ENCODE assay signal across 16 cellular contexts in the genomic region with DNA sequence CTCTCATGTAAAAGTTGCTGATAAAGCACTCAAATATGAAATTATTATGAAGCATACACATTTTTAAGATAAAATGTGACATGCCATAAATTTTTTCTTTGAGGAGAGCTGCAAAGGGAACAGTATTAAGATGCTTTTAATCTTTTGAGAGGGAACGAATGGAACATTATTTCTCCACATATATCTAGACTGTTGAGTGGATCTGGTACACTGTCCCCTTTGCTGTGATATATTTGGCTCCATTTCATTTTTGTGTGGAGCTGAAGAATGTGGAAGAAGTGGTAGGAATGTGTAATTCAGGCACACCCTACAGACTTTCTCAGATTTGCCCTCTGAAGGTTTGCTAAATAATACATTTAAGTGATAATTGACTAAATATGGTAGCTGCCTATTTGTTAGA. TPM values are rescaled to one million over a fixed set of nuclear protein-coding genes. Genes with fewer than 3 reads are reported as not detected.
DNase-seq lines count a peak whose midpoint lies in the region; ATAC-seq and TF ChIP-seq lines count a peak whose summit lies in the region.
"Had no signal": no experiment of that assay in that cellular context is flagged by ENCODE, and none has a peak within 500 bp of the region (broad histone marks: within the 10 kb centered on the region; RNA-seq: fewer than 3 reads in every experiment).

No MANE protein-coding gene starts in this region.

- no peak overlapping the region for H3K9ac ChIP-seq in MM.1S (ENCODE audit: low read length)

- H3K9me2 ChIP-seq in MM.1S (replicated peaks; ENCODE audit: insufficient read depth, low read length), result no peaks in the 10 kb centered on the region

- H3K4me1 Mint-ChIP-seq in osteocyte (ENCODE audit: unreplicated experiment), result peaks cover 28% of the 10 kb centered on the region
- peaks cover 3 to 18% of the 10 kb centered on the region in 2 donors for H3K4me1 Mint-ChIP-seq in effector memory CD8-positive, alpha-beta T cell (ENCODE audit: low read depth in 2 of 2)

- no peaks in the 10 kb centered on the region for H3K9me3 ChIP-seq in MM.1S (replicated peaks; ENCODE audit: insufficient read depth, low read length)
- H3K9me3 ChIP-seq: pancreas had no signal

- H3K27me3 Mint-ChIP-seq in osteocyte (ENCODE audit: unreplicated experiment), result no peaks in the 10 kb centered on the region
- no peaks in the 10 kb centered on the region for H3K27me3 Mint-ChIP-seq in effector memory CD8-positive, alpha-beta T cell
- H3K27me3 Mint-ChIP-seq: CD4-positive, CD25-positive, alpha-beta regulatory T cell had no signal

- peak overlapping the region; percentile 16; the same call in 1 of the 2 replicates for H3K4me2 ChIP-seq in MM.1S (ENCODE audit: low read depth, low read length)

- H3K27ac Mint-ChIP-seq in osteocyte (ENCODE audit: unreplicated experiment), result no peak overlapping the region
- no peak overlapping the region for H3K27ac Mint-ChIP-seq in effector memory CD8-positive, alpha-beta T cell

- no peak overlapping the region for H3K4me3 ChIP-seq in AG09309 (ENCODE audit: control insufficient read depth, low read depth, low read length)
- no peak overlapping the region for H3K4me3 ChIP-seq in MM.1S (ENCODE audit: low read length)
- H3K4me3 ChIP-seq in epithelial cell of proximal tubule (ENCODE audit: low read depth, low read length), result no peak overlapping the region
- H3K4me3 ChIP-seq: pancreas had no signal

- no peak overlapping the region for H2AFZ ChIP-seq in MM.1S (ENCODE audit: low read length)

- no peak overlapping the region for H3K27ac ChIP-seq in MM.1S (ENCODE audit: low read length)
- H3K27ac ChIP-seq: pancreas had no signal

- peaks cover 6% of the 10 kb centered on the region; the same call in 1 of the 2 replicates for H3K4me1 ChIP-seq in MM.1S (ENCODE audit: low read length)

- H4K20me1 ChIP-seq in MM.1S (ENCODE audit: insufficient read depth, low read length), result no peaks in the 10 kb centered on the region

- H3K9me3 Mint-ChIP-seq in osteocyte (ENCODE audit: unreplicated experiment), result no peaks in the 10 kb centered on the region
- no peaks in the 10 kb centered on the region for H3K9me3 Mint-ChIP-seq in effector memory CD8-positive, alpha-beta T cell
- H3K9me3 Mint-ChIP-seq: CD4-positive, CD25-positive, alpha-beta regulatory T cell had no signal

- DNase-seq in AG09309 (ENCODE audit: low read depth) (no peak), MM.1S (no peak), epithelial cell of proximal tubule (ENCODE audit: low read depth) (no peak), osteocyte (ENCODE audit: extremely low spot score, unreplicated experiment) (no peak)
- DNase-seq in effector memory CD8-positive, alpha-beta T cell, result no peak
- DNase-seq: activated CD8-positive, alpha-beta memory T cell treated with anti-CD3 and anti-CD28 coated beads for 24 hours; activated gamma-delta T cell treated with Interleukin-2 at 50 U/mL for 16 hours; CD4-positive, CD25-positive, alpha-beta regulatory T cell; cerebellar nuclear complex; NCI-H1436 treated with DMSO at 0.1 percent for 48 hours; NCI-H748 treated with DMSO at 0.1 percent for 48 hours; pancreas; SIG-M5 had no signal

- peaks cover 4% of the 10 kb centered on the region for H3K36me3 Mint-ChIP-seq in osteocyte (ENCODE audit: unreplicated experiment)
- no peaks in the 10 kb centered on the region for H3K36me3 Mint-ChIP-seq in effector memory CD8-positive, alpha-beta T cell (ENCODE audit: insufficient read depth)

- no peaks in the 10 kb centered on the region for H3F3A ChIP-seq in MM.1S (ENCODE audit: insufficient read depth, low read length)

- no peaks in the 10 kb centered on the region for H3K79me2 ChIP-seq in MM.1S (ENCODE audit: low read length)

- H3K27me3 ChIP-seq in MM.1S (replicated peaks; ENCODE audit: insufficient read depth, low read length), result no peaks in the 10 kb centered on the region
- H3K27me3 ChIP-seq: pancreas had no signal

- TF ChIP-seq CTCF in AG09309 (IDR thresholded peaks at IDR 0.05; ENCODE audit: control insufficient read depth, insufficient read depth, low read depth, low read length, missing control alignments) (peak; percentile 43), MM.1S (IDR thresholded peaks at IDR 0.05; ENCODE audit: low read length) (no peak), epithelial cell of proximal tubule (conservative IDR thresholded peaks at IDR 0.05; ENCODE audit: low read depth, low read length) (peak; percentile 32), osteocyte (IDR thresholded peaks at IDR 0.05) (peak; percentile 59)

- H3K36me3 ChIP-seq in MM.1S (replicated peaks; ENCODE audit: insufficient read depth, low read length), result no peaks in the 10 kb centered on the region
- H3K36me3 ChIP-seq: pancreas had no signal

- no peak for ATAC-seq in effector memory CD8-positive, alpha-beta T cell (replicated peaks)
- no peak for ATAC-seq in GM21423 (IDR thresholded peaks at IDR 0.05; ENCODE audit: unreplicated experiment)
- no peak for ATAC-seq in activated CD4-positive, CD25-positive, alpha-beta regulatory T cell treated with anti-CD3 and anti-CD28 coated beads, Interleukin-2, amount 50 U/mL, for 24 hours
- no peak for ATAC-seq in HG02938 (IDR thresholded peaks at IDR 0.05; ENCODE audit: unreplicated experiment)

- no peak overlapping the region for H3K4me3 Mint-ChIP-seq in osteocyte (ENCODE audit: unreplicated experiment)
- no peak overlapping the region for H3K4me3 Mint-ChIP-seq in effector memory CD8-positive, alpha-beta T cell
- H3K4me3 Mint-ChIP-seq: CD4-positive, CD25-positive, alpha-beta regulatory T cell had no signal

RNA-seq across cellular contexts. Expression of a gene that starts 31.7 kb away (rescaled TPM):
- total RNA-seq in epithelial cell of proximal tubule (44.3 and 77.3 TPM in 2 replicates), osteocyte (34.9 and 35.5 TPM in 2 replicates)
